ENCODE assay signal across 8 cellular contexts in genomic region chr2:231680992-231681852, GRCh38. TPM values are rescaled to one million over a fixed set of nuclear protein-coding genes. Genes with fewer than 3 reads are reported as not detected.
DNase-seq lines count a peak whose midpoint lies in the region; ATAC-seq and TF ChIP-seq lines count a peak whose summit lies in the region.

No MANE protein-coding gene starts in this region.

- H3K4me2 ChIP-seq in DOHH2 (ENCODE audit: low read length): peak overlapping the region; percentile 92

- no peaks in the 10 kb centered on the region for H3K36me3 Mint-ChIP-seq in activated CD8-positive, alpha-beta T cell treated with anti-CD3 and anti-CD28 coated beads, Interleukin-2, amount 10 ng/mL, durations not matched to agents 7 days and 5 days (ENCODE audit: low read depth)
- no peaks in the 10 kb centered on the region for H3K36me3 Mint-ChIP-seq in natural killer cell

- no peaks in the 10 kb centered on the region for H4K20me1 ChIP-seq in DOHH2 (ENCODE audit: control insufficient read depth, insufficient read depth, low read depth, low read length)

- peak overlapping the region; percentile 95 for H3K27ac ChIP-seq in DOHH2 (ENCODE audit: low read depth, low read length)
- peak overlapping the region; percentile 95 for H3K27ac ChIP-seq in HL-60 (replicated peaks)
- H3K27ac ChIP-seq in foreskin keratinocyte: peak overlapping the region; percentile 92

- H3K4me3 Mint-ChIP-seq in activated CD8-positive, alpha-beta T cell treated with anti-CD3 and anti-CD28 coated beads, Interleukin-2, amount 10 ng/mL, durations not matched to agents 7 days and 5 days: peak overlapping the region; percentile 43
- peak overlapping the region; percentile 78 for H3K4me3 Mint-ChIP-seq in natural killer cell

- peaks cover 10% of the 10 kb centered on the region for H3K4me1 Mint-ChIP-seq in activated CD8-positive, alpha-beta T cell treated with anti-CD3 and anti-CD28 coated beads, Interleukin-2, amount 10 ng/mL, durations not matched to agents 7 days and 5 days (ENCODE audit: low read depth)
- peaks cover 6 to 11% of the 10 kb centered on the region in 2 donors for H3K4me1 Mint-ChIP-seq in natural killer cell

- POLR2A ChIA-PET in activated CD8-positive, alpha-beta T cell treated with anti-CD3 and anti-CD28 coated beads, Interleukin-2, amount 10 ng/mL, durations not matched to agents 7 days and 5 days (lab: Charles Lee): interaction anchor here (1.3 to 3.3 kb wide), 3 partner anchors 26 to 68 kb away, joined by 4 to 14 read pairs (median 4); partner anchors contain the start of gene PTMA

- H3K9me2 ChIP-seq in DOHH2 (replicated peaks; ENCODE audit: control insufficient read depth, low read length): no peaks in the 10 kb centered on the region

- no peaks in the 10 kb centered on the region for H3K9me3 Mint-ChIP-seq in activated CD8-positive, alpha-beta T cell treated with anti-CD3 and anti-CD28 coated beads, Interleukin-2, amount 10 ng/mL, durations not matched to agents 7 days and 5 days (ENCODE audit: insufficient read depth)
- H3K9me3 Mint-ChIP-seq in natural killer cell: no peaks in the 10 kb centered on the region

- H3K27me3 Mint-ChIP-seq in activated CD8-positive, alpha-beta T cell treated with anti-CD3 and anti-CD28 coated beads, Interleukin-2, amount 10 ng/mL, durations not matched to agents 7 days and 5 days (ENCODE audit: low read depth): peaks cover 16% of the 10 kb centered on the region
- peaks cover 0 to 14% of the 10 kb centered on the region in 2 donors for H3K27me3 Mint-ChIP-seq in natural killer cell (ENCODE audit: low read depth in 2 of 2)

- intact Hi-C loops in natural killer cell (cut with micrococcal nuclease): no loop called here

- no peaks in the 10 kb centered on the region for H3K9me3 ChIP-seq in DOHH2 (ENCODE audit: control insufficient read depth, insufficient read depth, low read length)

- peaks cover 34% of the 10 kb centered on the region for H3F3A ChIP-seq in DOHH2 (ENCODE audit: control insufficient read depth, insufficient read depth)

- no peak overlapping the region for H3K27ac Mint-ChIP-seq in activated CD8-positive, alpha-beta T cell treated with anti-CD3 and anti-CD28 coated beads, Interleukin-2, amount 10 ng/mL, durations not matched to agents 7 days and 5 days
- H3K27ac Mint-ChIP-seq in natural killer cell: no peak overlapping the region

- TF ChIP-seq CTCF in DOHH2 (IDR thresholded peaks at IDR 0.05; ENCODE audit: low read depth, low read length, poor library complexity, severe bottlenecking) (no peak), HL-60 (IDR thresholded peaks at IDR 0.05; ENCODE audit: insufficient read depth, low read length) (no peak), foreskin keratinocyte (conservative IDR thresholded peaks at IDR 0.05) (no peak), natural killer cell (IDR thresholded peaks at IDR 0.05) (no peak)

- peaks cover 70% of the 10 kb centered on the region for H3K79me2 ChIP-seq in DOHH2 (ENCODE audit: control insufficient read depth, low read length)

- H3K27me3 ChIP-seq in DOHH2 (ENCODE audit: control insufficient read depth, low read length) (no peaks in the 10 kb centered on the region), HL-60 (ENCODE audit: insufficient read depth, poor library complexity, severe bottlenecking) (no peaks in the 10 kb centered on the region), foreskin keratinocyte (no peaks in the 10 kb centered on the region)

- H3K4me3 ChIP-seq in DOHH2 (ENCODE audit: low read length): peak overlapping the region; percentile 92
- H3K4me3 ChIP-seq in HL-60 (replicated peaks; ENCODE audit: insufficient read depth, low read length): peak overlapping the region; percentile 26

- H3K36me3 ChIP-seq in DOHH2 (ENCODE audit: control insufficient read depth, low read length): peaks cover 15% of the 10 kb centered on the region

- H3K4me1 ChIP-seq in DOHH2 (ENCODE audit: control insufficient read depth, low read length) (peaks cover 93% of the 10 kb centered on the region), foreskin keratinocyte (peaks cover 8% of the 10 kb centered on the region)

- CTCF ChIA-PET in activated CD8-positive, alpha-beta T cell treated with anti-CD3 and anti-CD28 coated beads, Interleukin-2, amount 10 ng/mL, durations not matched to agents 7 days and 5 days (lab: Charles Lee): interaction anchor here (1.3 to 27.4 kb wide), 3 partner anchors 23 to 39 kb away, joined by 3 to 648 read pairs (median 139); partner anchors contain the start of gene PTMA

- ATAC-seq in GM19468 (IDR thresholded peaks at IDR 0.05; ENCODE audit: extremely low read depth, unreplicated experiment) (peak; percentile 42), foreskin keratinocyte (peak; percentile 21), natural killer cell (peak in 2 of 3 donors; percentile 24 to 29)
- ATAC-seq in activated CD8-positive, alpha-beta T cell treated with anti-CD3 and anti-CD28 coated beads, Interleukin-2, amount 10 ng/mL, durations not matched to agents 7 days and 5 days: peak; percentile 38

- DNase-seq in HL-60 (ENCODE audit: low read depth in 1 of 2, low spot score in 1 of 2): peak; percentile 70 to 71
- no peak for DNase-seq in activated CD8-positive, alpha-beta T cell treated with anti-CD3 and anti-CD28 coated beads, Interleukin-2, amount 10 ng/mL, durations not matched to agents 7 days and 5 days
- no peak for DNase-seq in foreskin keratinocyte
- no peak for DNase-seq in natural killer cell
- no peak for DNase-seq in OCI-M1 (lab: John Stamatoyannopoulos, UW)
- DNase-seq in activated CD4-positive, alpha-beta T cell treated with anti-CD3 and anti-CD28 coated beads for 4 hours: no peak

RNA-seq across cellular contexts. Expression of gene PTMA, which starts 27.1 kb away (rescaled TPM):
- total RNA-seq in activated CD8-positive, alpha-beta T cell treated with anti-CD3 and anti-CD28 coated beads, Interleukin-2, amount 10 ng/mL, durations not matched to agents 7 days and 5 days: 1,000 to 10,000 TPM; 1,769 to 1,842 TPM
- total RNA-seq in foreskin keratinocyte: 1,605 and 1,879 TPM in 2 replicates
- 1,580 and 1,921 TPM in 2 replicates for polyA plus RNA-seq in foreskin keratinocyte
- total RNA-seq in natural killer cell: 1,000 to 10,000 TPM; 1,245 to 1,643 (median 1,314) TPM

Comparison
In these comparisons a context has a peak if more than half of its experiments do, and no peak if none do; other contexts are left out.
1. DNase-seq: peak in HL-60 (2 of 2); none in activated CD8-positive, alpha-beta T cell treated with anti-CD3 and anti-CD28 coated beads, Interleukin-2, amount 10 ng/mL, durations not matched to agents 7 days and 5 days (single experiment), foreskin keratinocyte (0 of 2), natural killer cell (single experiment), OCI-M1 (single experiment) and activated CD4-positive, alpha-beta T cell treated with anti-CD3 and anti-CD28 coated beads for 4 hours (0 of 2).
2. Peak in every context shown above with its lines, with median percentiles within 50 percentile points of each other: H3K27ac ChIP-seq and ATAC-seq.